1 cellular context compared by ENCODE assay signal in the genomic region with DNA sequence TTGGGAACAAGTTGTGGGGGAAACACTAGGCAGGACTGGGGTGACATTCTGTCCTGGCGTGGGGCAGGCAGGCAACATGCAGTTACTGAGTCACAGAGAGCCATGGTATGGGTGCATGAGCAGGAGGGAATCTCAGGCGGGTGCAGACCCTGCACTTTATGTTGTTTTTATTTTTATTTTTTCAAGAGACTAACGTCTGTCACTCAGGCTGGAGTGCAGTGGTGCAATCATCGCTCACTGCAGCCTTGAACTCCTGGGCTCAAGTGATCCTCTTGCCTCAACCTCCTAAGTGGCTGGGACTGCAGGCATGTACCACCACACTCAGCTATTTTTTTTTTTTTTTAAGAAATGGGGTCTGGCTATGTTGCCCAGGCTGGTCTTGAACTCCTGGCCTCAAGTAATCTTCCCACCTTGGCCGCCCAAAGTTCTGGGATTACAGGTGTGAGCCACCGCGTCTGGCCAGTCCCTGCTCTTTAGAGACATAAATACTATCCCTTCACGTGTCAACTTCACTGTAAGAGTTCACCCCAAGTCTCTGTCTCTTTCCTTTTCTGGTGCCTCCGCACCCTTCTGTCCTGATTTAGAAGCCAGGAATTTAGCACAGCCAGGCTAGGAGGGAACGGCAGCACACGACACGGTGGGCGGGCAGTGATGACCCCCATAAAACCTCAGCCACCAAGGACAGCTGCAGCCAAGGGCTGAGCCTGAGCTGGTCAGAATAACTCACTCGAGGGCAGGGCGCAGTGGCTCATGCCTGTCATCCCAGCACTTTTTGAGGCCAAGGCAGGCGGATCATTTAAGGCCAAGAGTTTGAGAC.
TF ChIP-seq lines count a peak whose summit lies in the region.

No MANE protein-coding gene starts in this region.

TF ChIP-seq in HEK293, 187 proteins besides CTCF, POLR2A, EP300 and RAD21 (continued from another document):
- TF ChIP-seq, protein P1, sequence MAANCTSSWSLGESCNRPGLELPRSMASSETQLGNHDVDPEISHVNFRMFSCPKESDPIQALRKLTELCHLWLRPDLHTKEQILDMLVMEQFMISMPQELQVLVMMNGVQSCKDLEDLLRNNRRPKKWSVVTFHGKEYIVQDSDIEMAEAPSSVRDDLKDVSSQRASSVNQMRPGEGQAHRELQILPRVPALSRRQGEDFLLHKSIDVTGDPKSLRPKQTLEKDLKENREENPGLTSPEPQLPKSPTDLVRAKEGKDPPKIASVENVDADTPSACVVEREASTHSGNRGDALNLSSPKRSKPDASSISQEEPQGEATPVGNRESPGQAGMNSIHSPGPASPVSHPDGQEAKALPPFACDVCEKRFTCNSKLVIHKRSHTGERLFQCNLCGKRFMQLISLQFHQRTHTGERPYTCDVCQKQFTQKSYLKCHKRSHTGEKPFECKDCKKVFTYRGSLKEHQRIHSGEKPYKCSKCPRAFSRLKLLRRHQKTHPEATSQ (tag by site-specific recombination; IDR thresholded peaks at IDR 0.05) = no peak
- TF ChIP-seq YY1 (tag by site-specific recombination; IDR thresholded peaks at IDR 0.05) = no peak
